10 cellular contexts compared by ENCODE assay signal in the genomic region with DNA sequence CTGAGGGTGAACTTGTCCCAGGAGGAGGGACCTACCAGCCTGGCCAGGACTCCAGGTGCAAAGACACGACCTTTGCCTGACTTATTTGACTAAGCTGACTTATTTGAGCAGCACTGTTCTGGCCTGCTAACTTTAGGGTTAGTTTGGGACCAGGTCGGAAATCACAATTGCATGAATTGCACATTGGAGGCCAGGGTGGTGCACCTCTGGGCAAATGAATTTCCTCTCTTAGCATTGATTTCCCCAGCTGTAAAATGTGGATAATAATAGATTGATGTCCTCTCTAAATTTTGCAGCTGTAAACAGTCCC. TPM values are rescaled to one million over a fixed set of nuclear protein-coding genes. Genes with fewer than 3 reads are reported as not detected.
A peak's percentile ranks its signal among the peaks of the same experiment; 100 is the strongest.
DNase-seq lines count a peak whose midpoint lies in the region; ATAC-seq, FAIRE-seq and TF ChIP-seq lines count a peak whose summit lies in the region.
"Had no signal": no experiment of that assay in that cellular context is flagged by ENCODE, and none has a peak within 500 bp of the region (broad histone marks: within the 10 kb centered on the region; RNA-seq: fewer than 3 reads in every experiment).

No MANE protein-coding gene starts in this region.

- no peak for DNase-seq in left ventricle myocardium inferior
- DNase-seq in left ventricle myocardium superior = no peak
- no peak for DNase-seq in adrenal gland
- DNase-seq in uterus = no peak
- DNase-seq in D721Med (ENCODE audit: insufficient read length, low spot score) = no peak
- no peak for DNase-seq in posterior vena cava (ENCODE audit: low spot score)
- DNase-seq: foreskin keratinocyte; stimulated activated CD4-positive, alpha-beta T cell treated with anti-CD3 and anti-CD28 coated beads, Interleukin-12 subunit alpha, Interleukin-12 subunit beta, amount 100 ng/mL, for 4 hours had no signal

- TF ChIP-seq CTCF in left ventricle myocardium inferior (IDR thresholded peaks at IDR 0.05; ENCODE audit: borderline replicate concordance) (no peak), adrenal gland (IDR thresholded peaks at IDR 0.05) (no peak), uterus (IDR thresholded peaks at IDR 0.05) (no peak), D721Med (IDR thresholded peaks at IDR 0.05; ENCODE audit: insufficient read depth, missing control alignments) (no peak)

- H3K36me3 ChIP-seq in left ventricle myocardium inferior (no peaks in the 10 kb centered on the region), adrenal gland (replicated peaks in 1 of 2) (peaks cover 0 to 9% of the 10 kb centered on the region in 2 donors), mucosa of stomach (ENCODE audit: control insufficient read depth, insufficient read depth, low read length) (no peaks in the 10 kb centered on the region), uterus (no peaks in the 10 kb centered on the region)

- intact Hi-C loops in left ventricle myocardium inferior (cut with micrococcal nuclease) (no loop called here), left ventricle myocardium superior (cut with micrococcal nuclease) (no loop called here), adrenal gland (cut with DNase I) (no loop called here), uterus (cut with DNase I; ENCODE audit: low total_unique reads) (no loop called here), posterior vena cava (cut with DNase I) (no loop called here)

- peak overlapping the region; percentile 71 for H3K4me3 ChIP-seq in left ventricle myocardium inferior
- H3K4me3 ChIP-seq in adrenal gland = peak overlapping the region in 1 of 4 donors; percentile 72
- peak overlapping the region; percentile 22 for H3K4me3 ChIP-seq in mucosa of stomach (ENCODE audit: low read length)
- peak overlapping the region in 1 of 2 donors; percentile 48 for H3K4me3 ChIP-seq in uterus

- H3K4me1 ChIP-seq in left ventricle myocardium inferior (peaks cover 26% of the 10 kb centered on the region), adrenal gland (replicated peaks in 1 of 2) (peaks cover 41 to 49% of the 10 kb centered on the region in 2 donors), mucosa of stomach (ENCODE audit: control insufficient read depth, insufficient read depth, low read length) (peaks cover 13% of the 10 kb centered on the region), uterus (peaks cover 0 to 3% of the 10 kb centered on the region in 2 donors)
- H3K4me1 ChIP-seq: foreskin keratinocyte had no signal

- FAIRE-seq in D721Med (lab: Jason Lieb, UNC) = no peak

- 3 to 25% (median 15%) methylated on average over 2 of the region's 2 CpGs for WGBS in adrenal gland, 4 donors

- TF ChIP-seq POLR2A in adrenal gland (IDR thresholded peaks at IDR 0.05) (no peak), uterus (IDR thresholded peaks at IDR 0.05) (no peak)

- no peak for ATAC-seq in left ventricle myocardium superior
- ATAC-seq in GM18520 (IDR thresholded peaks at IDR 0.05; ENCODE audit: unreplicated experiment) = no peak
- ATAC-seq: foreskin keratinocyte had no signal

- H3K9me3 ChIP-seq in left ventricle myocardium inferior (replicated peaks) = no peaks in the 10 kb centered on the region
- no peaks in the 10 kb centered on the region for H3K9me3 ChIP-seq in adrenal gland (replicated peaks in 1 of 3)
- no peaks in the 10 kb centered on the region for H3K9me3 ChIP-seq in mucosa of stomach (ENCODE audit: control insufficient read depth, low read length)
- no peaks in the 10 kb centered on the region for H3K9me3 ChIP-seq in uterus

- H3K9ac ChIP-seq in mucosa of stomach (ENCODE audit: low read length) = no peak overlapping the region

- H3K27ac ChIP-seq in left ventricle myocardium inferior (replicated peaks) (peak overlapping the region; percentile 89), adrenal gland (peak overlapping the region; percentile 77 to 93 (median 86)), uterus (peak overlapping the region; percentile 74 to 87)
- H3K27ac ChIP-seq: foreskin keratinocyte had no signal

- H3K27me3 ChIP-seq in left ventricle myocardium inferior (ENCODE audit: low read depth) (peaks cover 15% of the 10 kb centered on the region), adrenal gland (no peaks in the 10 kb centered on the region), mucosa of stomach (ENCODE audit: control insufficient read depth, insufficient read depth, low read length) (peaks cover 4% of the 10 kb centered on the region), uterus (no peaks in the 10 kb centered on the region)
- H3K27me3 ChIP-seq: foreskin keratinocyte had no signal

RNA-seq across cellular contexts. Expression of a gene that starts 1.4 kb away (rescaled TPM):
- total RNA-seq in left ventricle myocardium inferior = 42.2 TPM
- 49.7 TPM for total RNA-seq in left ventricle myocardium superior
- total RNA-seq in adrenal gland = 100 to 1,000 TPM; 395 to 940 (median 736) TPM
- 100 to 1,000 TPM; 159 to 304 (median 271) TPM for polyA plus RNA-seq in adrenal gland
- 100 to 1,000 TPM in 3 of 4 donors, 10 to 100 TPM in 1; 84.6 to 267 (median 195) TPM for total RNA-seq in uterus
- 10 to 100 TPM; 37.8 to 82.9 TPM for total RNA-seq in posterior vena cava

RNA-seq across cellular contexts. Expression of a gene that starts 12.8 kb away (rescaled TPM):
- not detected for total RNA-seq in left ventricle myocardium inferior
- not detected for total RNA-seq in left ventricle myocardium superior
- 1 to 10 TPM in 5 of 8 donors, under 1 TPM in 1, not detected in 2; 0.49 to 5.6 (median 2.8) TPM for total RNA-seq in adrenal gland
- 1 to 10 TPM; 1.1 to 3.0 (median 1.3) TPM for polyA plus RNA-seq in adrenal gland
- 1 to 10 TPM in 1 of 4 donors, not detected in 3; 2.5 TPM for total RNA-seq in uterus
- under 1 TPM in 1 of 2 donors, not detected in 1; 0.52 TPM for total RNA-seq in posterior vena cava
- total RNA-seq: foreskin keratinocyte had no signal
- polyA plus RNA-seq: foreskin keratinocyte had no signal

RNA-seq across cellular contexts. Expression of a gene that starts 13.0 kb away (rescaled TPM):
- total RNA-seq in left ventricle myocardium inferior (19.6 TPM), left ventricle myocardium superior (18.9 TPM), adrenal gland (100 to 1,000 TPM in 5 of 8 donors, 10 to 100 TPM in 3; 53.3 to 162 (median 105) TPM), uterus (10 to 100 TPM in 3 of 4 donors, 1 to 10 TPM in 1; 3.8 to 46.7 (median 26.5) TPM), posterior vena cava (10 to 100 TPM; 24.4 to 30.3 TPM)
- 100 to 1,000 TPM in 2 of 3 donors, 10 to 100 TPM in 1; 17.4 to 142 (median 132) TPM for polyA plus RNA-seq in adrenal gland

RNA-seq across cellular contexts. Expression of a gene that starts 29.7 kb away (rescaled TPM):
- total RNA-seq in left ventricle myocardium inferior (36.9 TPM), left ventricle myocardium superior (22.9 TPM), adrenal gland (100 to 1,000 TPM in 3 of 8 donors, 10 to 100 TPM in 5; 63.4 to 140 (median 84.0) TPM), uterus (100 to 1,000 TPM in 2 of 4 donors, 10 to 100 TPM in 1, 1 to 10 TPM in 1; 4.7 to 204 (median 87.4) TPM), posterior vena cava (100 to 1,000 TPM; 151 to 181 TPM)
- polyA plus RNA-seq in adrenal gland = 100 to 1,000 TPM in 2 of 3 donors, 10 to 100 TPM in 1; 40.9 to 381 (median 127) TPM
- total RNA-seq: foreskin keratinocyte had no signal
- polyA plus RNA-seq: foreskin keratinocyte had no signal

RNA-seq across cellular contexts. Expression of a gene that starts 41.6 kb away (rescaled TPM):
- total RNA-seq in left ventricle myocardium inferior (0.14 TPM), left ventricle myocardium superior (not detected), adrenal gland (1 to 10 TPM in 7 of 8 donors, under 1 TPM in 1; 0.26 to 8.7 (median 5.7) TPM), uterus (10 to 100 TPM in 1 of 4 donors, 1 to 10 TPM in 2, not detected in 1; 2.2 to 16.5 (median 3.9) TPM), posterior vena cava (under 1 TPM; 0.14 to 0.46 TPM)
- 1 to 10 TPM in 2 of 3 donors, under 1 TPM in 1; 0.77 to 2.8 (median 1.9) TPM for polyA plus RNA-seq in adrenal gland
